Comparison of ENCODE assay signal across 1 cellular context in genomic region chr10:30433286-30433778, GRCh38.
A peak's percentile ranks its signal among the peaks of the same experiment; 100 is the strongest.
TF ChIP-seq lines count a peak whose summit lies in the region.

No MANE protein-coding gene starts in this region.

TF ChIP-seq in HepG2, 621 proteins besides CTCF, POLR2A, EP300 and RAD21 (continued from another document and continues in another):
- TF ChIP-seq, protein P1, sequence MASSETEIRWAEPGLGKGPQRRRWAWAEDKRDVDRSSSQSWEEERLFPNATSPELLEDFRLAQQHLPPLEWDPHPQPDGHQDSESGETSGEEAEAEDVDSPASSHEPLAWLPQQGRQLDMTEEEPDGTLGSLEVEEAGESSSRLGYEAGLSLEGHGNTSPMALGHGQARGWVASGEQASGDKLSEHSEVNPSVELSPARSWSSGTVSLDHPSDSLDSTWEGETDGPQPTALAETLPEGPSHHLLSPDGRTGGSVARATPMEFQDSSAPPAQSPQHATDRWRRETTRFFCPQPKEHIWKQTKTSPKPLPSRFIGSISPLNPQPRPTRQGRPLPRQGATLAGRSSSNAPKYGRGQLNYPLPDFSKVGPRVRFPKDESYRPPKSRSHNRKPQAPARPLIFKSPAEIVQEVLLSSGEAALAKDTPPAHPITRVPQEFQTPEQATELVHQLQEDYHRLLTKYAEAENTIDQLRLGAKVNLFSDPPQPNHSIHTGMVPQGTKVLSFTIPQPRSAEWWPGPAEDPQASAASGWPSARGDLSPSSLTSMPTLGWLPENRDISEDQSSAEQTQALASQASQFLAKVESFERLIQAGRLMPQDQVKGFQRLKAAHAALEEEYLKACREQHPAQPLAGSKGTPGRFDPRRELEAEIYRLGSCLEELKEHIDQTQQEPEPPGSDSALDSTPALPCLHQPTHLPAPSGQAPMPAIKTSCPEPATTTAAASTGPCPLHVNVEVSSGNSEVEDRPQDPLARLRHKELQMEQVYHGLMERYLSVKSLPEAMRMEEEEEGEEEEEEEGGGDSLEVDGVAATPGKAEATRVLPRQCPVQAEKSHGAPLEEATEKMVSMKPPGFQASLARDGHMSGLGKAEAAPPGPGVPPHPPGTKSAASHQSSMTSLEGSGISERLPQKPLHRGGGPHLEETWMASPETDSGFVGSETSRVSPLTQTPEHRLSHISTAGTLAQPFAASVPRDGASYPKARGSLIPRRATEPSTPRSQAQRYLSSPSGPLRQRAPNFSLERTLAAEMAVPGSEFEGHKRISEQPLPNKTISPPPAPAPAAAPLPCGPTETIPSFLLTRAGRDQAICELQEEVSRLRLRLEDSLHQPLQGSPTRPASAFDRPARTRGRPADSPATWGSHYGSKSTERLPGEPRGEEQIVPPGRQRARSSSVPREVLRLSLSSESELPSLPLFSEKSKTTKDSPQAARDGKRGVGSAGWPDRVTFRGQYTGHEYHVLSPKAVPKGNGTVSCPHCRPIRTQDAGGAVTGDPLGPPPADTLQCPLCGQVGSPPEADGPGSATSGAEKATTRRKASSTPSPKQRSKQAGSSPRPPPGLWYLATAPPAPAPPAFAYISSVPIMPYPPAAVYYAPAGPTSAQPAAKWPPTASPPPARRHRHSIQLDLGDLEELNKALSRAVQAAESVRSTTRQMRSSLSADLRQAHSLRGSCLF (CRISPR knock-in tag; IDR thresholded peaks at IDR 0.05; ENCODE audit: borderline replicate concordance): no peak
- TF ChIP-seq ZNF724P (CRISPR knock-in tag; IDR thresholded peaks at IDR 0.05; ENCODE audit: borderline replicate concordance): peak; percentile 0; the same call in 1 of the 2 replicates
- no peak for TF ChIP-seq GATA4 (IDR thresholded peaks at IDR 0.05; ENCODE audit: borderline replicate concordance, low read depth)
- TF ChIP-seq ZFP1 (CRISPR knock-in tag; IDR thresholded peaks at IDR 0.05): no peak
- no peak; the same call in 1 of the 2 replicates for TF ChIP-seq ISL2 (CRISPR knock-in tag; IDR thresholded peaks at IDR 0.05)
- no peak for TF ChIP-seq JUNB (CRISPR knock-in tag; IDR thresholded peaks at IDR 0.05; ENCODE audit: borderline replicate concordance)
- TF ChIP-seq ZBTB43 (CRISPR knock-in tag; conservative IDR thresholded peaks at IDR 0.05): 0 out of 2 replicates have a peak, but pooled peaks have one; percentile 31
- no peak for TF ChIP-seq HNRNPL (IDR thresholded peaks at IDR 0.05; ENCODE audit: low read depth, low read length)
- TF ChIP-seq ZNF569 (CRISPR knock-in tag; IDR thresholded peaks at IDR 0.05; ENCODE audit: borderline replicate concordance): no peak
- peak; percentile 1; the same call in 1 of the 2 replicates for TF ChIP-seq THAP7 (CRISPR knock-in tag; IDR thresholded peaks at IDR 0.05)
- TF ChIP-seq HNRNPLL (IDR thresholded peaks at IDR 0.05; ENCODE audit: low read depth, low read length, poor library complexity, severe bottlenecking): peak; percentile 25
- 0 out of 2 replicates have a peak, but pooled peaks have one; percentile 4 for TF ChIP-seq ZNF761 (CRISPR knock-in tag; conservative IDR thresholded peaks at IDR 0.05)
- TF ChIP-seq KDM4B (CRISPR knock-in tag; IDR thresholded peaks at IDR 0.05): no peak
- TF ChIP-seq ZNF639 (CRISPR knock-in tag; conservative IDR thresholded peaks at IDR 0.05): no peak
- TF ChIP-seq THAP9 (CRISPR knock-in tag; IDR thresholded peaks at IDR 0.05; ENCODE audit: borderline replicate concordance): no peak
- TF ChIP-seq GZF1 (CRISPR knock-in tag; IDR thresholded peaks at IDR 0.05): peak; percentile 99
- TF ChIP-seq, protein P2, sequence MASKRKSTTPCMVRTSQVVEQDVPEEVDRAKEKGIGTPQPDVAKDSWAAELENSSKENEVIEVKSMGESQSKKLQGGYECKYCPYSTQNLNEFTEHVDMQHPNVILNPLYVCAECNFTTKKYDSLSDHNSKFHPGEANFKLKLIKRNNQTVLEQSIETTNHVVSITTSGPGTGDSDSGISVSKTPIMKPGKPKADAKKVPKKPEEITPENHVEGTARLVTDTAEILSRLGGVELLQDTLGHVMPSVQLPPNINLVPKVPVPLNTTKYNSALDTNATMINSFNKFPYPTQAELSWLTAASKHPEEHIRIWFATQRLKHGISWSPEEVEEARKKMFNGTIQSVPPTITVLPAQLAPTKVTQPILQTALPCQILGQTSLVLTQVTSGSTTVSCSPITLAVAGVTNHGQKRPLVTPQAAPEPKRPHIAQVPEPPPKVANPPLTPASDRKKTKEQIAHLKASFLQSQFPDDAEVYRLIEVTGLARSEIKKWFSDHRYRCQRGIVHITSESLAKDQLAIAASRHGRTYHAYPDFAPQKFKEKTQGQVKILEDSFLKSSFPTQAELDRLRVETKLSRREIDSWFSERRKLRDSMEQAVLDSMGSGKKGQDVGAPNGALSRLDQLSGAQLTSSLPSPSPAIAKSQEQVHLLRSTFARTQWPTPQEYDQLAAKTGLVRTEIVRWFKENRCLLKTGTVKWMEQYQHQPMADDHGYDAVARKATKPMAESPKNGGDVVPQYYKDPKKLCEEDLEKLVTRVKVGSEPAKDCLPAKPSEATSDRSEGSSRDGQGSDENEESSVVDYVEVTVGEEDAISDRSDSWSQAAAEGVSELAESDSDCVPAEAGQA (IDR thresholded peaks at IDR 0.05; ENCODE audit: low read depth): peak; percentile 33; the same call in 1 of the 2 replicates
- TF ChIP-seq, protein P2 (CRISPR knock-in tag; IDR thresholded peaks at IDR 0.05; ENCODE audit: borderline replicate concordance): no peak
- TF ChIP-seq, protein P3, sequence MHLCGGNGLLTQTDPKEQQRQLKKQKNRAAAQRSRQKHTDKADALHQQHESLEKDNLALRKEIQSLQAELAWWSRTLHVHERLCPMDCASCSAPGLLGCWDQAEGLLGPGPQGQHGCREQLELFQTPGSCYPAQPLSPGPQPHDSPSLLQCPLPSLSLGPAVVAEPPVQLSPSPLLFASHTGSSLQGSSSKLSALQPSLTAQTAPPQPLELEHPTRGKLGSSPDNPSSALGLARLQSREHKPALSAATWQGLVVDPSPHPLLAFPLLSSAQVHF (CRISPR knock-in tag; IDR thresholded peaks at IDR 0.05): no peak
- no peak for TF ChIP-seq ZNF33A (CRISPR knock-in tag; IDR thresholded peaks at IDR 0.05; ENCODE audit: borderline replicate concordance)
- TF ChIP-seq FOSL2 (CRISPR knock-in tag; IDR thresholded peaks at IDR 0.05): no peak; the same call in 1 of the 2 replicates
- no peak for TF ChIP-seq ARNT (IDR thresholded peaks at IDR 0.05)
- TF ChIP-seq, protein P4, sequence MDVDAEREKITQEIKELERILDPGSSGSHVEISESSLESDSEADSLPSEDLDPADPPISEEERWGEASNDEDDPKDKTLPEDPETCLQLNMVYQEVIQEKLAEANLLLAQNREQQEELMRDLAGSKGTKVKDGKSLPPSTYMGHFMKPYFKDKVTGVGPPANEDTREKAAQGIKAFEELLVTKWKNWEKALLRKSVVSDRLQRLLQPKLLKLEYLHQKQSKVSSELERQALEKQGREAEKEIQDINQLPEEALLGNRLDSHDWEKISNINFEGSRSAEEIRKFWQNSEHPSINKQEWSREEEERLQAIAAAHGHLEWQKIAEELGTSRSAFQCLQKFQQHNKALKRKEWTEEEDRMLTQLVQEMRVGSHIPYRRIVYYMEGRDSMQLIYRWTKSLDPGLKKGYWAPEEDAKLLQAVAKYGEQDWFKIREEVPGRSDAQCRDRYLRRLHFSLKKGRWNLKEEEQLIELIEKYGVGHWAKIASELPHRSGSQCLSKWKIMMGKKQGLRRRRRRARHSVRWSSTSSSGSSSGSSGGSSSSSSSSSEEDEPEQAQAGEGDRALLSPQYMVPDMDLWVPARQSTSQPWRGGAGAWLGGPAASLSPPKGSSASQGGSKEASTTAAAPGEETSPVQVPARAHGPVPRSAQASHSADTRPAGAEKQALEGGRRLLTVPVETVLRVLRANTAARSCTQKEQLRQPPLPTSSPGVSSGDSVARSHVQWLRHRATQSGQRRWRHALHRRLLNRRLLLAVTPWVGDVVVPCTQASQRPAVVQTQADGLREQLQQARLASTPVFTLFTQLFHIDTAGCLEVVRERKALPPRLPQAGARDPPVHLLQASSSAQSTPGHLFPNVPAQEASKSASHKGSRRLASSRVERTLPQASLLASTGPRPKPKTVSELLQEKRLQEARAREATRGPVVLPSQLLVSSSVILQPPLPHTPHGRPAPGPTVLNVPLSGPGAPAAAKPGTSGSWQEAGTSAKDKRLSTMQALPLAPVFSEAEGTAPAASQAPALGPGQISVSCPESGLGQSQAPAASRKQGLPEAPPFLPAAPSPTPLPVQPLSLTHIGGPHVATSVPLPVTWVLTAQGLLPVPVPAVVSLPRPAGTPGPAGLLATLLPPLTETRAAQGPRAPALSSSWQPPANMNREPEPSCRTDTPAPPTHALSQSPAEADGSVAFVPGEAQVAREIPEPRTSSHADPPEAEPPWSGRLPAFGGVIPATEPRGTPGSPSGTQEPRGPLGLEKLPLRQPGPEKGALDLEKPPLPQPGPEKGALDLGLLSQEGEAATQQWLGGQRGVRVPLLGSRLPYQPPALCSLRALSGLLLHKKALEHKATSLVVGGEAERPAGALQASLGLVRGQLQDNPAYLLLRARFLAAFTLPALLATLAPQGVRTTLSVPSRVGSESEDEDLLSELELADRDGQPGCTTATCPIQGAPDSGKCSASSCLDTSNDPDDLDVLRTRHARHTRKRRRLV (CRISPR knock-in tag; IDR thresholded peaks at IDR 0.05): no peak
- no peak for TF ChIP-seq FOXP1 (IDR thresholded peaks at IDR 0.05)
- no peak for TF ChIP-seq FOXP1 (CRISPR knock-in tag; IDR thresholded peaks at IDR 0.05)
- TF ChIP-seq SOX5 (CRISPR knock-in tag; IDR thresholded peaks at IDR 0.05; ENCODE audit: borderline replicate concordance): no peak
- TF ChIP-seq, protein P5, sequence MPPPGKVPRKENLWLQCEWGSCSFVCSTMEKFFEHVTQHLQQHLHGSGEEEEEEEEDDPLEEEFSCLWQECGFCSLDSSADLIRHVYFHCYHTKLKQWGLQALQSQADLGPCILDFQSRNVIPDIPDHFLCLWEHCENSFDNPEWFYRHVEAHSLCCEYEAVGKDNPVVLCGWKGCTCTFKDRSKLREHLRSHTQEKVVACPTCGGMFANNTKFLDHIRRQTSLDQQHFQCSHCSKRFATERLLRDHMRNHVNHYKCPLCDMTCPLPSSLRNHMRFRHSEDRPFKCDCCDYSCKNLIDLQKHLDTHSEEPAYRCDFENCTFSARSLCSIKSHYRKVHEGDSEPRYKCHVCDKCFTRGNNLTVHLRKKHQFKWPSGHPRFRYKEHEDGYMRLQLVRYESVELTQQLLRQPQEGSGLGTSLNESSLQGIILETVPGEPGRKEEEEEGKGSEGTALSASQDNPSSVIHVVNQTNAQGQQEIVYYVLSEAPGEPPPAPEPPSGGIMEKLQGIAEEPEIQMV (CRISPR knock-in tag; IDR thresholded peaks at IDR 0.05; ENCODE audit: low read depth): no peak
- no peak for TF ChIP-seq ATF1 (CRISPR knock-in tag; IDR thresholded peaks at IDR 0.05)
- TF ChIP-seq ZNF746 (CRISPR knock-in tag; IDR thresholded peaks at IDR 0.05): 0 out of 2 replicates have a peak, but pooled peaks have one; percentile 24
- TF ChIP-seq EED (CRISPR knock-in tag; IDR thresholded peaks at IDR 0.05): no peak
